Comparison of ENCODE assay signal across 22 cellular contexts in genomic region chr11:1433568-1433967, GRCh38. TPM values are rescaled to one million over a fixed set of nuclear protein-coding genes. Genes with fewer than 3 reads are reported as not detected.
DNase-seq lines count a peak whose midpoint lies in the region; ATAC-seq and TF ChIP-seq lines count a peak whose summit lies in the region.
"Had no signal": no experiment of that assay in that cellular context is flagged by ENCODE, and none has a peak within 500 bp of the region (broad histone marks: within the 10 kb centered on the region; RNA-seq: fewer than 3 reads in every experiment).

No MANE protein-coding gene starts in this region.

- no peak overlapping the region for H3K4me3 ChIP-seq in hepatocyte
- H3K4me3 ChIP-seq: BLaER1, GM12878 had no signal

- H2AFZ ChIP-seq in hepatocyte = no peak overlapping the region

- H3K4me3 Mint-ChIP-seq in glutamatergic neuron (ENCODE audit: unreplicated experiment) = no peak overlapping the region
- no peak overlapping the region for H3K4me3 Mint-ChIP-seq in activated CD8-positive, alpha-beta T cell treated with anti-CD3 and anti-CD28 coated beads for 36 hours
- H3K4me3 Mint-ChIP-seq: CD14-positive monocyte; CD4-positive, alpha-beta memory T cell; CD4-positive, CD25-positive, alpha-beta regulatory T cell; CD8-positive, alpha-beta memory T cell had no signal

- intact Hi-C loops in activated CD8-positive, alpha-beta T cell treated with anti-CD3 and anti-CD28 coated beads for 36 hours (cut with micrococcal nuclease) = no loop called here

- peaks cover 23% of the 10 kb centered on the region for H3K4me1 ChIP-seq in hepatocyte (ENCODE audit: insufficient read depth)

- H3K36me3 Mint-ChIP-seq in glutamatergic neuron (ENCODE audit: unreplicated experiment) = no peaks in the 10 kb centered on the region
- no peaks in the 10 kb centered on the region for H3K36me3 Mint-ChIP-seq in activated CD8-positive, alpha-beta T cell treated with anti-CD3 and anti-CD28 coated beads for 36 hours (ENCODE audit: low read depth)
- H3K36me3 Mint-ChIP-seq: CD14-positive monocyte; CD4-positive, alpha-beta memory T cell; CD4-positive, CD25-positive, alpha-beta regulatory T cell; CD8-positive, alpha-beta memory T cell had no signal

- no peaks in the 10 kb centered on the region for H3K9me2 ChIP-seq in hepatocyte (replicated peaks; ENCODE audit: insufficient read depth)

- H3K27ac Mint-ChIP-seq in glutamatergic neuron (ENCODE audit: unreplicated experiment) = peak overlapping the region; percentile 89
- no peak overlapping the region for H3K27ac Mint-ChIP-seq in activated CD8-positive, alpha-beta T cell treated with anti-CD3 and anti-CD28 coated beads for 36 hours
- H3K27ac Mint-ChIP-seq: CD4-positive, alpha-beta memory T cell; CD4-positive, CD25-positive, alpha-beta regulatory T cell had no signal

- CTCF ChIA-PET in activated CD8-positive, alpha-beta T cell treated with anti-CD3 and anti-CD28 coated beads for 36 hours (lab: Charles Lee) = no interaction called here

- H3K79me2 ChIP-seq in hepatocyte = no peaks in the 10 kb centered on the region

- H3K4me1 Mint-ChIP-seq in glutamatergic neuron (ENCODE audit: low read depth, unreplicated experiment) = peaks cover 5% of the 10 kb centered on the region
- H3K4me1 Mint-ChIP-seq in activated CD8-positive, alpha-beta T cell treated with anti-CD3 and anti-CD28 coated beads for 36 hours (ENCODE audit: low read depth) = no peaks in the 10 kb centered on the region
- H3K4me1 Mint-ChIP-seq: CD14-positive monocyte; CD8-positive, alpha-beta memory T cell had no signal

- H3K4me2 ChIP-seq in hepatocyte = no peak overlapping the region
- H3K4me2 ChIP-seq: BLaER1 had no signal

- POLR2A ChIA-PET in activated CD8-positive, alpha-beta T cell treated with anti-CD3 and anti-CD28 coated beads for 36 hours (lab: Charles Lee) = no interaction called here

- peak overlapping the region; percentile 14 for H3K27ac ChIP-seq in temporal lobe (ENCODE audit: low read depth, low read length)
- H3K27ac ChIP-seq in hepatocyte = no peak overlapping the region
- H3K27ac ChIP-seq: BLaER1 had no signal

- peaks cover 8% of the 10 kb centered on the region for H3K27me3 Mint-ChIP-seq in glutamatergic neuron (ENCODE audit: unreplicated experiment)
- no peaks in the 10 kb centered on the region for H3K27me3 Mint-ChIP-seq in activated CD8-positive, alpha-beta T cell treated with anti-CD3 and anti-CD28 coated beads for 36 hours
- H3K27me3 Mint-ChIP-seq: CD4-positive, alpha-beta memory T cell; CD4-positive, CD25-positive, alpha-beta regulatory T cell; CD8-positive, alpha-beta memory T cell had no signal

- DNase-seq in glutamatergic neuron = no peak
- no peak for DNase-seq in hepatocyte (ENCODE audit: low spot score)
- no peak for DNase-seq in activated CD8-positive, alpha-beta T cell treated with anti-CD3 and anti-CD28 coated beads for 36 hours
- DNase-seq: 8988T; ACHN; BE2C; C1 segment of cervical spinal cord; CD4-positive, alpha-beta memory T cell; CD4-positive, CD25-positive, alpha-beta regulatory T cell; CD8-positive, alpha-beta memory T cell; COR-L47; DMS 273 treated with DMSO at 0.1 percent for 48 hours; DMS153; DMS79; DND-41; EL; GDM1 had no signal

- H3K9me3 Mint-ChIP-seq in glutamatergic neuron (ENCODE audit: unreplicated experiment) = peaks cover 7% of the 10 kb centered on the region
- H3K9me3 Mint-ChIP-seq in activated CD8-positive, alpha-beta T cell treated with anti-CD3 and anti-CD28 coated beads for 36 hours = peaks cover 1% of the 10 kb centered on the region
- H3K9me3 Mint-ChIP-seq: CD8-positive, alpha-beta memory T cell had no signal

- H4K20me1 ChIP-seq in hepatocyte (ENCODE audit: insufficient read depth, poor library complexity, severe bottlenecking) = no peaks in the 10 kb centered on the region

- WGBS in hepatocyte (ENCODE audit: low lambda C conversion rate, missing lambda C conversion rate) = 90% methylated on average over 15 of the region's 15 CpGs

- ATAC-seq in GM18868 (IDR thresholded peaks at IDR 0.05; ENCODE audit: unreplicated experiment) = no peak
- no peak for ATAC-seq in activated CD8-positive, alpha-beta T cell treated with anti-CD3 and anti-CD28 coated beads for 36 hours
- ATAC-seq: GM12878 had no signal

- H3K9me3 ChIP-seq in hepatocyte (ENCODE audit: low read depth) = no peaks in the 10 kb centered on the region
- H3K9me3 ChIP-seq: BE2C, BLaER1 had no signal

- no peaks in the 10 kb centered on the region for H3K36me3 ChIP-seq in hepatocyte (replicated peaks; ENCODE audit: insufficient read depth, low read depth)
- H3K36me3 ChIP-seq: BE2C, BLaER1 had no signal

- H3K27me3 ChIP-seq in hepatocyte = no peaks in the 10 kb centered on the region
- H3K27me3 ChIP-seq: BE2C had no signal

- no peak for TF ChIP-seq CTCF in glutamatergic neuron (IDR thresholded peaks at IDR 0.05; ENCODE audit: partially characterized antibody, unreplicated experiment)
- no peak for TF ChIP-seq CTCF in hepatocyte (IDR thresholded peaks at IDR 0.05; ENCODE audit: poor library complexity)
- no peak for TF ChIP-seq CTCF in activated CD8-positive, alpha-beta T cell treated with anti-CD3 and anti-CD28 coated beads for 36 hours (IDR thresholded peaks at IDR 0.05)

RNA-seq across cellular contexts. Expression of gene BRSK2, which starts 43.8 kb away (rescaled TPM):
- total RNA-seq in glutamatergic neuron (ENCODE audit: unreplicated experiment) = 207 TPM
- total RNA-seq in temporal lobe = 31.7 TPM
- total RNA-seq in hepatocyte = 4.7 and 6.8 TPM in 2 replicates
- polyA plus RNA-seq in hepatocyte = 13.6 and 15.1 TPM in 2 replicates
- total RNA-seq in activated CD8-positive, alpha-beta T cell treated with anti-CD3 and anti-CD28 coated beads for 36 hours = 1 to 10 TPM; 1.1 to 2.0 TPM
- polyA plus RNA-seq: CD14-positive monocyte, GM12878 had no signal

RNA-seq across cellular contexts. Expression of gene MOB2, which starts 53.0 kb away (rescaled TPM):
- total RNA-seq in glutamatergic neuron (ENCODE audit: unreplicated experiment) (29.0 TPM), temporal lobe (12.8 TPM), hepatocyte (12.5 and 18.5 TPM in 2 replicates)
- polyA plus RNA-seq in hepatocyte = 37.5 and 48.2 TPM in 2 replicates
- total RNA-seq in activated CD8-positive, alpha-beta T cell treated with anti-CD3 and anti-CD28 coated beads for 36 hours = 10 to 100 TPM; 13.2 to 14.0 TPM
